15 cellular contexts compared by ENCODE assay signal in the genomic region with DNA sequence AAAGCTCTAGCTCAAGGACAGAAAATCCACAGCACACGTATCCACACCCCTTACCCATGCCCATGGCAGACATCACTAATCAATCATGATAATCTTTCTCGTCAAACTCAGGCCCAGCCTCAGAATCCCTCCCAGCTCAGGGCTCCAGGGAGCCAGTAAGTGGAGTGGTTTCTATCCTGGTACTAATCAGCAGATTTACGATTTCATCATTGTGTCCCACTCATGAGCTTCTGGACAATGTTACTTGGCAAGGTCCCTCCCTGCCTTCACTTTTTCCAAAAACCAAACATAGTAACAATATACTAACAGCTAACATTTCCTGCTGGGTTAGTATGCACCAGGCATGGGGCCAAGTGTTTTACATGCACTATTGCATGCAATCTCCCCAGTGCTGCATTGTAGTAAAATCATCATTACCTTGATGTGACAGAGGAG. TPM values are rescaled to one million over a fixed set of nuclear protein-coding genes. Genes with fewer than 3 reads are reported as not detected.
DNase-seq lines count a peak whose midpoint lies in the region; ATAC-seq and TF ChIP-seq lines count a peak whose summit lies in the region.
"Had no signal": no experiment of that assay in that cellular context is flagged by ENCODE, and none has a peak within 500 bp of the region (broad histone marks: within the 10 kb centered on the region; RNA-seq: fewer than 3 reads in every experiment).

No MANE protein-coding gene starts in this region.

- no peaks in the 10 kb centered on the region for H3K36me3 ChIP-seq in brain microvascular endothelial cell (replicated peaks)
- H3K36me3 ChIP-seq: upper lobe of left lung had no signal

- in situ Hi-C loops in brain microvascular endothelial cell (cut with HindIII; ENCODE audit: low pct_ligation_motif_present, low sequenced_read_pairs): no loop called here

- DNase-seq in AG08395 (ENCODE audit: low spot score) (peak; percentile 25), NCI-H2029 (lab: John Stamatoyannopoulos, UW) (peak; percentile 56), brain microvascular endothelial cell (peak; percentile 50), kidney tubule cell (ENCODE audit: low spot score) (peak; percentile 20), EL (no peak), HEK293T (ENCODE audit: extremely low spot score) (no peak), DMS 273 treated with DMSO at 0.1 percent for 48 hours (lab: John Stamatoyannopoulos, UW) (no peak), Right ventricle myocardium inferior (ENCODE audit: missing footprints) (no peak)
- DNase-seq: activated CD4-positive, alpha-beta T cell treated with anti-CD3 and anti-CD28 coated beads, Interleukin-2, amount 50 U/mL, for 4 hours; activated naive CD4-positive, alpha-beta T cell; effector memory CD8-positive, alpha-beta T cell; GF-D8; upper lobe of left lung had no signal

- no peak for TF ChIP-seq CTCF in brain microvascular endothelial cell (IDR thresholded peaks at IDR 0.05; ENCODE audit: low read depth, low read length, missing control alignments)

- no peaks in the 10 kb centered on the region for H3K27me3 ChIP-seq in brain microvascular endothelial cell (replicated peaks)
- H3K27me3 ChIP-seq: upper lobe of left lung had no signal

- H3K27ac ChIP-seq in brain microvascular endothelial cell: no peak overlapping the region
- H3K27ac ChIP-seq: HL-60 had no signal

- intact Hi-C loops in Right ventricle myocardium inferior (cut with DNase I): no loop called here

- H3K4me3 ChIP-seq in brain microvascular endothelial cell (ENCODE audit: low read depth, low read length): no peak overlapping the region
- H3K4me3 ChIP-seq: skin epidermis, upper lobe of left lung had no signal

- no peak for ATAC-seq in Right ventricle myocardium inferior
- ATAC-seq: effector memory CD8-positive, alpha-beta T cell had no signal

- POLR2A ChIA-PET in HEK293T (lab: Yijun Ruan, JAX): no interaction called here

- CTCF ChIA-PET in HEK293T (lab: Yijun Ruan, JAX): no interaction called here

TF ChIP-seq in HEK293T, 16 proteins besides CTCF, POLR2A, EP300 and RAD21:
- TF ChIP-seq L3MBTL2 (conservative IDR thresholded peaks at IDR 0.05) (no peak), ELF4 (IDR thresholded peaks at IDR 0.05) (no peak), LEF1 (IDR thresholded peaks at IDR 0.05; ENCODE audit: borderline replicate concordance) (no peak), SP1 (IDR thresholded peaks at IDR 0.05) (no peak)

RNA-seq across cellular contexts. Expression of gene NCOR2, which starts 45.8 kb away (rescaled TPM):
- 134 TPM for total RNA-seq in Right ventricle myocardium inferior

Comparison
In these comparisons a context has a peak if more than half of its experiments do, and no peak if none do; other contexts are left out.
1. DNase-seq: peak in AG08395 (single experiment), NCI-H2029 (single experiment), brain microvascular endothelial cell (single experiment) and kidney tubule cell (single experiment); none in EL (single experiment), HEK293T (single experiment), DMS 273 treated with DMSO at 0.1 percent for 48 hours (single experiment) and Right ventricle myocardium inferior (single experiment).